18 cellular contexts compared by ENCODE assay signal in the genomic region with DNA sequence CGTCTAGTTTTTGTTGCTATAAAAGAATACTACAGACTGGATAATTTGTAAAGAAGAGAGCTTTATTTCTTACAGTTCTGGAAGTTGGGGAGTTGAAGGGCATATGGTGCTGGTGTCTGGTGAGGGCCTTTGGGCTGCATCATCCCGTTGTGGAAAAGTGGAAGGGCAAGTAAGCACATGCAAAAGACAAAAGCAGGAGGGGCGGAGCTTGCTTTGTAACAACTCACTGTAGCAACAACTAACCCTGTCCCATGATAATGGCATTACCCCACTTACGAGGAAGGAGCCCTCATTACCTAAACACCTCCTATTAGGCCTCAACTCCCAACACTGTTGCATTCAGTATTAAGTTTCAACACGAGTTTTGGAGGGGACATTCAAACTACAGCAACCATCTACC. TPM values are rescaled to one million over a fixed set of nuclear protein-coding genes. Genes with fewer than 3 reads are reported as not detected.
A peak's percentile ranks its signal among the peaks of the same experiment; 100 is the strongest.
DNase-seq lines count a peak whose midpoint lies in the region; ATAC-seq and TF ChIP-seq lines count a peak whose summit lies in the region.
"Had no signal": no experiment of that assay in that cellular context is flagged by ENCODE, and none has a peak within 500 bp of the region (broad histone marks: within the 10 kb centered on the region; RNA-seq: fewer than 3 reads in every experiment).

No MANE protein-coding gene starts in this region.

- no peaks in the 10 kb centered on the region for H3K9me3 ChIP-seq in mesenchymal stem cell (ENCODE audit: control insufficient read depth, low read length)

- no peaks in the 10 kb centered on the region for H3K27me3 Mint-ChIP-seq in GM23338 (ENCODE audit: insufficient read depth, low read depth, poor library complexity)
- H3K27me3 Mint-ChIP-seq in WTC11 (ENCODE audit: low read depth), result no peaks in the 10 kb centered on the region

- no peak overlapping the region for H4K8ac ChIP-seq in mesenchymal stem cell (ENCODE audit: low read length)

- H3K9me2 ChIP-seq in GM23338 (ENCODE audit: insufficient read depth), result no peaks in the 10 kb centered on the region

- H2BK12ac ChIP-seq in mesenchymal stem cell (ENCODE audit: low read length in 2 of 2), result no peak overlapping the region

- ATAC-seq in GM23338 (no peak; the same call in 2 of the 3 replicates), WTC11 (peak; percentile 46; the same call in 1 of the 2 replicates)

- no peaks in the 10 kb centered on the region for H3K27me3 ChIP-seq in GM23338 (ENCODE audit: insufficient read depth)
- H3K27me3 ChIP-seq in mesenchymal stem cell (ENCODE audit: control insufficient read depth in 1 of 2, insufficient read depth in 1 of 2, low read length in 2 of 2), result no peaks in the 10 kb centered on the region

- peak overlapping the region; percentile 34 for H4K91ac ChIP-seq in mesenchymal stem cell (ENCODE audit: low read length)

- H3K9me3 Mint-ChIP-seq in GM23338 (no peaks in the 10 kb centered on the region; the same call in 2 of the 3 replicates), WTC11 (peaks cover 11% of the 10 kb centered on the region)
- H3K9me3 Mint-ChIP-seq: HFFc6 had no signal

- H3K4me1 ChIP-seq in GM23338 (ENCODE audit: insufficient read depth) (peaks cover 14% of the 10 kb centered on the region), mesenchymal stem cell (ENCODE audit: control insufficient read depth, insufficient read depth, low read depth, low read length) (no peaks in the 10 kb centered on the region)

- H2BK5ac ChIP-seq in mesenchymal stem cell (ENCODE audit: low read depth, low read length, poor library complexity, severe bottlenecking), result no peak overlapping the region

- H2BK120ac ChIP-seq in mesenchymal stem cell (ENCODE audit: low read depth, low read length), result no peak overlapping the region

- DNase-seq in GM23338 (ENCODE audit: low spot score) (peak; percentile 29), WTC11 (ENCODE audit: low spot score) (no peak), epithelial cell of esophagus (ENCODE audit: low read depth) (peak; percentile 51), mesenchymal stem cell (no peak), NCI-H1092 treated with DMSO at 0.1 percent for 48 hours (lab: John Stamatoyannopoulos, UW) (no peak), cerebellum (ENCODE audit: low spot score) (no peak), GM03348 (ENCODE audit: low spot score) (no peak)
- DNase-seq: C1 segment of cervical spinal cord; Calu3; CD4-positive, alpha-beta memory T cell; COR-L47; DMS53; DMS79 treated with DMSO at 0.1 percent for 48 hours; GF-D8; HFFc6 had no signal

- H3K27ac Mint-ChIP-seq in GM23338 (no peak overlapping the region), WTC11 (no peak overlapping the region)
- H3K27ac Mint-ChIP-seq: HFFc6 had no signal

- H3K18ac ChIP-seq in mesenchymal stem cell (ENCODE audit: low read depth in 1 of 2, low read length in 2 of 2), result no peak overlapping the region

- H3F3A ChIP-seq in GM23338 (replicated peaks; ENCODE audit: low read depth), result no peaks in the 10 kb centered on the region

- H3K4ac ChIP-seq in mesenchymal stem cell (ENCODE audit: low read depth in 1 of 2, low read length in 2 of 2), result no peak overlapping the region

- H3K4me2 ChIP-seq in GM23338 (no peak overlapping the region), mesenchymal stem cell (ENCODE audit: low read length, poor library complexity, severe bottlenecking) (no peak overlapping the region)

- no peak for TF ChIP-seq CTCF in GM23338 (conservative IDR thresholded peaks at IDR 0.05; ENCODE audit: low read depth in 2 of 2)
- no peak for TF ChIP-seq CTCF in WTC11 (IDR thresholded peaks at IDR 0.05)
- TF ChIP-seq CTCF in epithelial cell of esophagus (IDR thresholded peaks at IDR 0.05; ENCODE audit: insufficient read depth, low read depth, low read length, missing control alignments), result no peak

- no peaks in the 10 kb centered on the region for H4K20me1 ChIP-seq in GM23338 (replicated peaks; ENCODE audit: insufficient read depth)

- no peaks in the 10 kb centered on the region for H3K79me1 ChIP-seq in mesenchymal stem cell (replicated peaks; ENCODE audit: low read length, poor library complexity, severe bottlenecking)

- CTCF ChIA-PET in WTC11 (lab: Charles Lee), result interaction anchor here (0.5 to 1.6 kb wide), 4 partner anchors 18 to 47 kb away, joined by 3 to 4 read pairs (median 4); partner anchors contain the start of gene EPSTI1

- H3K4me3 Mint-ChIP-seq in GM23338 (no peak overlapping the region), WTC11 (no peak overlapping the region)
- H3K4me3 Mint-ChIP-seq: CD4-positive, alpha-beta memory T cell; HFFc6 had no signal

- H3K36me3 Mint-ChIP-seq in GM23338 (ENCODE audit: low read depth) (no peaks in the 10 kb centered on the region), WTC11 (no peaks in the 10 kb centered on the region)
- H3K36me3 Mint-ChIP-seq: CD4-positive, alpha-beta memory T cell had no signal

- no peak overlapping the region for H3K14ac ChIP-seq in mesenchymal stem cell (ENCODE audit: low read length in 2 of 2)

- no peak overlapping the region for H3K9ac ChIP-seq in mesenchymal stem cell (ENCODE audit: low read length)

- 89% methylated on average over 5 of the region's 5 CpGs for WGBS in mesenchymal stem cell

- no peaks in the 10 kb centered on the region for H3K79me2 ChIP-seq in GM23338 (replicated peaks; ENCODE audit: insufficient read depth)

- H2AFZ ChIP-seq in GM23338, result peak overlapping the region; percentile 43; the same call in 1 of the 2 replicates
- H2AFZ ChIP-seq in mesenchymal stem cell (ENCODE audit: low read depth, low read length), result no peak overlapping the region

- POLR2A ChIA-PET in WTC11 (lab: Charles Lee), result no interaction called here

- H3K27ac ChIP-seq in GM23338 (ENCODE audit: low read depth), result no peak overlapping the region
- H3K27ac ChIP-seq in mesenchymal stem cell (ENCODE audit: low read length, poor library complexity, severe bottlenecking), result no peak overlapping the region

- no peak overlapping the region for H2BK15ac ChIP-seq in mesenchymal stem cell (ENCODE audit: low read depth, poor library complexity, severe bottlenecking)

- H3K36me3 ChIP-seq in GM23338 (ENCODE audit: insufficient read depth) (no peaks in the 10 kb centered on the region), mesenchymal stem cell (ENCODE audit: control insufficient read depth in 1 of 2, insufficient read depth in 2 of 2, low read depth in 1 of 2, low read length in 2 of 2) (no peaks in the 10 kb centered on the region)
- H3K36me3 ChIP-seq: HAP-1 had no signal

- H3K4me1 Mint-ChIP-seq in GM23338 (no peaks in the 10 kb centered on the region), WTC11 (no peaks in the 10 kb centered on the region; the same call in 1 of the 2 replicates)
- H3K4me1 Mint-ChIP-seq: CD4-positive, alpha-beta memory T cell had no signal

- H3K4me3 ChIP-seq in GM23338 (no peak overlapping the region), epithelial cell of esophagus (ENCODE audit: low read length) (no peak overlapping the region), mesenchymal stem cell (ENCODE audit: insufficient read depth in 1 of 2, low read depth in 1 of 2, low read length in 2 of 2) (no peak overlapping the region)
- H3K4me3 ChIP-seq: HAP-1 had no signal

- no peak overlapping the region for H2AK5ac ChIP-seq in mesenchymal stem cell (ENCODE audit: low read length, severe bottlenecking)

- H3K23ac ChIP-seq in mesenchymal stem cell (ENCODE audit: low read length in 2 of 2), result no peak overlapping the region

TF ChIP-seq in GM23338, 12 proteins besides CTCF, POLR2A, EP300 and RAD21:
- TF ChIP-seq EZH2phosphoT487 (IDR thresholded peaks at IDR 0.05; ENCODE audit: unreplicated experiment), result no peak

TF ChIP-seq in WTC11, 78 proteins besides CTCF, POLR2A, EP300 and RAD21 (continues in another document):
- TF ChIP-seq, protein P1, sequence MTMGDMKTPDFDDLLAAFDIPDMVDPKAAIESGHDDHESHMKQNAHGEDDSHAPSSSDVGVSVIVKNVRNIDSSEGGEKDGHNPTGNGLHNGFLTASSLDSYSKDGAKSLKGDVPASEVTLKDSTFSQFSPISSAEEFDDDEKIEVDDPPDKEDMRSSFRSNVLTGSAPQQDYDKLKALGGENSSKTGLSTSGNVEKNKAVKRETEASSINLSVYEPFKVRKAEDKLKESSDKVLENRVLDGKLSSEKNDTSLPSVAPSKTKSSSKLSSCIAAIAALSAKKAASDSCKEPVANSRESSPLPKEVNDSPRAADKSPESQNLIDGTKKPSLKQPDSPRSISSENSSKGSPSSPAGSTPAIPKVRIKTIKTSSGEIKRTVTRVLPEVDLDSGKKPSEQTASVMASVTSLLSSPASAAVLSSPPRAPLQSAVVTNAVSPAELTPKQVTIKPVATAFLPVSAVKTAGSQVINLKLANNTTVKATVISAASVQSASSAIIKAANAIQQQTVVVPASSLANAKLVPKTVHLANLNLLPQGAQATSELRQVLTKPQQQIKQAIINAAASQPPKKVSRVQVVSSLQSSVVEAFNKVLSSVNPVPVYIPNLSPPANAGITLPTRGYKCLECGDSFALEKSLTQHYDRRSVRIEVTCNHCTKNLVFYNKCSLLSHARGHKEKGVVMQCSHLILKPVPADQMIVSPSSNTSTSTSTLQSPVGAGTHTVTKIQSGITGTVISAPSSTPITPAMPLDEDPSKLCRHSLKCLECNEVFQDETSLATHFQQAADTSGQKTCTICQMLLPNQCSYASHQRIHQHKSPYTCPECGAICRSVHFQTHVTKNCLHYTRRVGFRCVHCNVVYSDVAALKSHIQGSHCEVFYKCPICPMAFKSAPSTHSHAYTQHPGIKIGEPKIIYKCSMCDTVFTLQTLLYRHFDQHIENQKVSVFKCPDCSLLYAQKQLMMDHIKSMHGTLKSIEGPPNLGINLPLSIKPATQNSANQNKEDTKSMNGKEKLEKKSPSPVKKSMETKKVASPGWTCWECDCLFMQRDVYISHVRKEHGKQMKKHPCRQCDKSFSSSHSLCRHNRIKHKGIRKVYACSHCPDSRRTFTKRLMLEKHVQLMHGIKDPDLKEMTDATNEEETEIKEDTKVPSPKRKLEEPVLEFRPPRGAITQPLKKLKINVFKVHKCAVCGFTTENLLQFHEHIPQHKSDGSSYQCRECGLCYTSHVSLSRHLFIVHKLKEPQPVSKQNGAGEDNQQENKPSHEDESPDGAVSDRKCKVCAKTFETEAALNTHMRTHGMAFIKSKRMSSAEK (CRISPR knock-in tag; IDR thresholded peaks at IDR 0.05; ENCODE audit: borderline replicate concordance), result no peak

RNA-seq across cellular contexts. Expression of gene DNAJC15, which starts 7.2 kb away (rescaled TPM):
- 5.6 and 11.4 TPM in 2 replicates for total RNA-seq in GM23338 (2014; rRNA removed; shearing (Covaris generic))
- polyA plus RNA-seq in GM23338 (2016; fragmentation: Nextera tagmentation; extraction: Ambion mirVana), result 80.4 and 82.5 TPM in 2 replicates
- total RNA-seq in WTC11 (2021) (12.2 to 15.6 TPM (median 13.5 TPM) in 3 replicates), cerebellum (12.0 TPM)
- 0.14 TPM for polyA plus RNA-seq in mesenchymal stem cell (2013, experiment 1 of 2)
- 0.11 TPM for polyA plus RNA-seq in mesenchymal stem cell (2013, experiment 2 of 2)

RNA-seq across cellular contexts. Expression of gene EPSTI1, which starts 24.2 kb away (rescaled TPM):
- 0.10 and 0.16 TPM in 2 replicates for total RNA-seq in GM23338 (2014; rRNA removed; shearing (Covaris generic))
- polyA plus RNA-seq in GM23338 (2016; fragmentation: Nextera tagmentation; extraction: Ambion mirVana), result 0.68 and 0.89 TPM in 2 replicates
- total RNA-seq in WTC11 (2021) (0.37 to 2.1 TPM (median 0.73 TPM) in 3 replicates), cerebellum (0.73 TPM)
- 9.4 TPM for polyA plus RNA-seq in mesenchymal stem cell (2013, experiment 1 of 2)
- 9.6 TPM for polyA plus RNA-seq in mesenchymal stem cell (2013, experiment 2 of 2)
- total RNA-seq: A673, G401 had no signal

Comparison
In these comparisons a context has a peak if more than half of its experiments do, and no peak if none do; other contexts are left out.
1. DNase-seq: peak in GM23338 (single experiment) and epithelial cell of esophagus (single experiment); none in WTC11 (single experiment), mesenchymal stem cell (single experiment), NCI-H1092 treated with DMSO at 0.1 percent for 48 hours (single experiment), cerebellum (single experiment) and GM03348 (single experiment).